ENCODE assay signal across 12 cellular contexts in the genomic region with DNA sequence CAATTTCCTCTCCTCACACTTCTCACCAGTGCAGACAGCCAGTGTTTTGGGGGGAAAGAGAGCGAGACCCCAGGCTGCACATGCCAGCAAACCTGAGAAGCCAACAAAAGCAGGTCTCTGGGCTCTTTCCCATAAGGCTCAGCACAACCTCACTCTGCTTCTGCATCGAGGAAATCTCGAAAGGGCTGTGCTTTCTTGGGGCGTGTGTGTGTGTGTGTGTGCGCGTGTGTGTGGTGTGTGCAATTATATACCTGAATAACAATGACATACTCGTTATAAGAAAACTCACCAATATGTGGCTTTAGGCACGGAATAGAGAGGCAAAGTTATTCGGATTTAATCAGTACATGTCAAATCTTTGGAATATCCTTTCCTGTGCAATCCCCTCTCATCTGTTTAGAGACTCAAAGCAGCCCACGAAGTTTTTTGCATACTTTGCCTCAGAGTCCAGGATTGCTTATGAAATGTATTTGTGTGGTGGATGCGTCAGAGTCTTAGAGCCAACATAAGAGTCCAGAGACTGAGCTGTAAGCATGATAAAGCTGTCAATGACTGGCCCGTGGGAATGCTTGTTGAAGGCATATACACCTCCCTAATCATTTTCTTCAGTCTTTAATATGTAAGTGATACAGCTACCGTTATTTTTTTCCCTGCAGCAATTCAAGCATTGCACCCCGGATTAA.
DNase-seq lines count a peak whose midpoint lies in the region; ATAC-seq and TF ChIP-seq lines count a peak whose summit lies in the region.
"Had no signal": no experiment of that assay in that cellular context is flagged by ENCODE, and none has a peak within 500 bp of the region (broad histone marks: within the 10 kb centered on the region; RNA-seq: fewer than 3 reads in every experiment).

No MANE protein-coding gene starts in this region.

- H3K4me3 ChIP-seq in foreskin fibroblast (ENCODE audit: low read depth in 1 of 2, low read length in 2 of 2) (no peak overlapping the region), skeletal muscle cell (ENCODE audit: low read depth, low read length) (no peak overlapping the region)
- H3K4me3 ChIP-seq: gastrocnemius medialis, prostate gland had no signal

- ATAC-seq in GM19455 (IDR thresholded peaks at IDR 0.05; ENCODE audit: unreplicated experiment) (no peak), GM19351 (IDR thresholded peaks at IDR 0.05; ENCODE audit: unreplicated experiment) (no peak)
- ATAC-seq: activated CD8-positive, alpha-beta T cell treated with anti-CD3 and anti-CD28 coated beads, Interleukin-2, amount 10 ng/mL, durations not matched to agents 7 days and 5 days; gastrocnemius medialis had no signal

- no peak for TF ChIP-seq CTCF in foreskin fibroblast (IDR thresholded peaks at IDR 0.05; ENCODE audit: low read depth, low read length)

- DNase-seq in ELR (ENCODE audit: low read depth) (peak; percentile 36), amniotic stem cell (lab: John Stamatoyannopoulos, UW) (peak; percentile 47), foreskin fibroblast (peak; percentile 24 to 59), skeletal muscle cell (ENCODE audit: low read depth) (peak; percentile 89), NCI-H69 (lab: John Stamatoyannopoulos, UW) (no peak)
- DNase-seq in stimulated activated CD4-positive, alpha-beta T cell treated with anti-CD3 and anti-CD28 coated beads, Interleukin-1b, Interleukin-23, amount 100 ng/mL, for 48 hours: no peak
- DNase-seq: activated CD8-positive, alpha-beta T cell treated with anti-CD3 and anti-CD28 coated beads, Interleukin-2, amount 10 ng/mL, durations not matched to agents 7 days and 5 days; activated effector memory CD4-positive, alpha-beta T cell treated with anti-CD3 and anti-CD28 coated beads, Interleukin-2, amount 50 U/mL, for 16 hours; gastrocnemius medialis had no signal

Comparison
In these comparisons a context has a peak if more than half of its experiments do, and no peak if none do; other contexts are left out.
1. DNase-seq: peak in ELR (single experiment), amniotic stem cell (single experiment), foreskin fibroblast (2 of 2) and skeletal muscle cell (single experiment); none in NCI-H69 (single experiment) and stimulated activated CD4-positive, alpha-beta T cell treated with anti-CD3 and anti-CD28 coated beads, Interleukin-1b, Interleukin-23, amount 100 ng/mL, for 48 hours (single experiment).